15 cellular contexts compared by ENCODE assay signal in genomic region chr18:27843783-27844415, GRCh38.
DNase-seq lines count a peak whose midpoint lies in the region; ATAC-seq and TF ChIP-seq lines count a peak whose summit lies in the region.
"Had no signal": no experiment of that assay in that cellular context is flagged by ENCODE, and none has a peak within 500 bp of the region (broad histone marks: within the 10 kb centered on the region; RNA-seq: fewer than 3 reads in every experiment).

No MANE protein-coding gene starts in this region.

- no peak for ATAC-seq in HG03139 (IDR thresholded peaks at IDR 0.05; ENCODE audit: unreplicated experiment)
- ATAC-seq in stimulated activated naive CD8-positive, alpha-beta T cell treated with anti-CD3 and anti-CD28 coated beads, Interleukin-15, amount 100 ng/mL, for 72 hours = no peak
- ATAC-seq: natural killer cell had no signal

- DNase-seq in GM03348 (ENCODE audit: low spot score) (peak; percentile 20), RPMI7951 (ENCODE audit: low read depth) (peak; percentile 77), epithelial cell of esophagus (ENCODE audit: low read depth) (peak; percentile 46), non-pigmented ciliary epithelial cell (ENCODE audit: low read depth) (peak; percentile 74), NCI-H2196 (lab: John Stamatoyannopoulos, UW; ENCODE audit: unreplicated experiment) (no peak), DMS 273 treated with DMSO at 0.1 percent for 48 hours (lab: John Stamatoyannopoulos, UW) (no peak)
- DNase-seq in stimulated activated naive CD8-positive, alpha-beta T cell treated with anti-CD3 and anti-CD28 coated beads, Interleukin-15, amount 100 ng/mL, for 72 hours = no peak
- DNase-seq: CD4-positive, CD25-positive, alpha-beta regulatory T cell; central memory CD4-positive, alpha-beta T cell; esophagus squamous epithelium; natural killer cell; NCI-H2107; sigmoid colon; T-helper 1 cell had no signal

- H3K27me3 Mint-ChIP-seq in stimulated activated naive CD8-positive, alpha-beta T cell treated with anti-CD3 and anti-CD28 coated beads, Interleukin-15, amount 100 ng/mL, for 72 hours = no peaks in the 10 kb centered on the region
- H3K27me3 Mint-ChIP-seq: CD4-positive, CD25-positive, alpha-beta regulatory T cell had no signal

- H3K9me3 Mint-ChIP-seq in stimulated activated naive CD8-positive, alpha-beta T cell treated with anti-CD3 and anti-CD28 coated beads, Interleukin-15, amount 100 ng/mL, for 72 hours = peaks cover 24 to 44% of the 10 kb centered on the region in 2 donors

- no peaks in the 10 kb centered on the region for H3K4me1 Mint-ChIP-seq in stimulated activated naive CD8-positive, alpha-beta T cell treated with anti-CD3 and anti-CD28 coated beads, Interleukin-15, amount 100 ng/mL, for 72 hours
- H3K4me1 Mint-ChIP-seq: CD4-positive, CD25-positive, alpha-beta regulatory T cell; natural killer cell had no signal

- no peak overlapping the region for H3K4me3 Mint-ChIP-seq in stimulated activated naive CD8-positive, alpha-beta T cell treated with anti-CD3 and anti-CD28 coated beads, Interleukin-15, amount 100 ng/mL, for 72 hours
- H3K4me3 Mint-ChIP-seq: CD4-positive, CD25-positive, alpha-beta regulatory T cell; natural killer cell had no signal

- no peak overlapping the region for H3K4me3 ChIP-seq in epithelial cell of esophagus (ENCODE audit: low read length)
- H3K4me3 ChIP-seq: esophagus squamous epithelium, sigmoid colon had no signal

- no peak overlapping the region for H3K27ac Mint-ChIP-seq in stimulated activated naive CD8-positive, alpha-beta T cell treated with anti-CD3 and anti-CD28 coated beads, Interleukin-15, amount 100 ng/mL, for 72 hours
- H3K27ac Mint-ChIP-seq: CD4-positive, CD25-positive, alpha-beta regulatory T cell; natural killer cell had no signal

- TF ChIP-seq CTCF in epithelial cell of esophagus (IDR thresholded peaks at IDR 0.05; ENCODE audit: insufficient read depth, low read depth, low read length, missing control alignments) = no peak

Comparison
In these comparisons a context has a peak if more than half of its experiments do, and no peak if none do; other contexts are left out.
1. DNase-seq: peak in GM03348 (single experiment), RPMI7951 (single experiment), epithelial cell of esophagus (single experiment) and non-pigmented ciliary epithelial cell (single experiment); none in NCI-H2196 (single experiment), stimulated activated naive CD8-positive, alpha-beta T cell treated with anti-CD3 and anti-CD28 coated beads, Interleukin-15, amount 100 ng/mL, for 72 hours (0 of 2) and DMS 273 treated with DMSO at 0.1 percent for 48 hours (single experiment).